Comparison of ENCODE assay signal across 1 cellular context in genomic region chr3:136819784-136820640, GRCh38.
TF ChIP-seq lines count a peak whose summit lies in the region.

No MANE protein-coding gene starts in this region.

TF ChIP-seq in HepG2, 621 proteins besides CTCF, POLR2A, EP300 and RAD21 (continued from another document and continues in another):
- TF ChIP-seq PLSCR1 (CRISPR knock-in tag; IDR thresholded peaks at IDR 0.05; ENCODE audit: borderline replicate concordance) (peak; percentile 47; the same call in 1 of the 2 replicates), TFDP1 (CRISPR knock-in tag; IDR thresholded peaks at IDR 0.05; ENCODE audit: borderline replicate concordance) (peak; percentile 56; the same call in 1 of the 2 replicates), SOX5 (CRISPR knock-in tag; IDR thresholded peaks at IDR 0.05; ENCODE audit: borderline replicate concordance) (no peak), ZNF703 (CRISPR knock-in tag; IDR thresholded peaks at IDR 0.05; ENCODE audit: borderline replicate concordance) (0 out of 2 replicates have a peak, but pooled peaks have one; percentile 19), ZNF18 (CRISPR knock-in tag; IDR thresholded peaks at IDR 0.05; ENCODE audit: insufficient replicate concordance) (peak; percentile 11), GABPB1 (CRISPR knock-in tag; IDR thresholded peaks at IDR 0.05) (peak; percentile 60; the same call in 1 of the 2 replicates), ZNF788 (CRISPR knock-in tag; IDR thresholded peaks at IDR 0.05; ENCODE audit: borderline replicate concordance) (no peak), CCDC6 (CRISPR knock-in tag; IDR thresholded peaks at IDR 0.05) (0 out of 2 replicates have a peak, but pooled peaks have one; percentile 45), ZNF644 (CRISPR knock-in tag; IDR thresholded peaks at IDR 0.05; ENCODE audit: low read depth) (0 out of 2 replicates have a peak, but pooled peaks have one; percentile 14), TBX2 (CRISPR knock-in tag; IDR thresholded peaks at IDR 0.05; ENCODE audit: borderline replicate concordance) (peak; percentile 69; the same call in 1 of the 2 replicates), ZMAT3 (CRISPR knock-in tag; conservative IDR thresholded peaks at IDR 0.05) (peak; percentile 86), DNMT3B (CRISPR knock-in tag; conservative IDR thresholded peaks at IDR 0.05) (0 out of 2 replicates have a peak, but pooled peaks have one; percentile 47), ZNF678 (CRISPR knock-in tag; IDR thresholded peaks at IDR 0.05) (peak; percentile 58; the same call in 1 of the 2 replicates), GATAD2A (CRISPR knock-in tag; IDR thresholded peaks at IDR 0.05) (peak; percentile 34; the same call in 1 of the 2 replicates), TARDBP (CRISPR knock-in tag; IDR thresholded peaks at IDR 0.05) (peak; percentile 50; the same call in 1 of the 2 replicates), ZNF382 (CRISPR knock-in tag; IDR thresholded peaks at IDR 0.05; ENCODE audit: borderline replicate concordance) (no peak), AHDC1 (CRISPR knock-in tag; IDR thresholded peaks at IDR 0.05; ENCODE audit: borderline replicate concordance) (no peak), ZBTB26 (CRISPR knock-in tag; IDR thresholded peaks at IDR 0.05; ENCODE audit: borderline replicate concordance) (0 out of 2 replicates have a peak, but pooled peaks have one; percentile 29), ZNF225 (CRISPR knock-in tag; IDR thresholded peaks at IDR 0.05) (peak; percentile 43; the same call in 1 of the 2 replicates), RBAK (CRISPR knock-in tag; IDR thresholded peaks at IDR 0.05) (no peak), YEATS2 (CRISPR knock-in tag; IDR thresholded peaks at IDR 0.05; ENCODE audit: borderline replicate concordance) (peak; percentile 53; the same call in 1 of the 2 replicates), MEF2D (CRISPR knock-in tag; IDR thresholded peaks at IDR 0.05) (peak; percentile 94), PAX8 (CRISPR knock-in tag; IDR thresholded peaks at IDR 0.05; ENCODE audit: borderline replicate concordance) (peak; percentile 20; the same call in 1 of the 2 replicates), ZFX (CRISPR knock-in tag; IDR thresholded peaks at IDR 0.05; ENCODE audit: low read depth) (peak; percentile 65), MAX (IDR thresholded peaks at IDR 0.05) (peak; percentile 64), KMT2A (CRISPR knock-in tag; IDR thresholded peaks at IDR 0.05) (peak; percentile 52; the same call in 1 of the 2 replicates), MXD1 (CRISPR knock-in tag; IDR thresholded peaks at IDR 0.05) (peak; percentile 69; the same call in 1 of the 2 replicates), POGZ (CRISPR knock-in tag; IDR thresholded peaks at IDR 0.05) (peak; percentile 51; the same call in 1 of the 2 replicates), ARNT2 (CRISPR knock-in tag; IDR thresholded peaks at IDR 0.05; ENCODE audit: low read depth) (peak; percentile 65; the same call in 1 of the 2 replicates), EED (CRISPR knock-in tag; IDR thresholded peaks at IDR 0.05) (0 out of 2 replicates have a peak, but pooled peaks have one; percentile 57), ZSCAN12 (CRISPR knock-in tag; IDR thresholded peaks at IDR 0.05) (no peak), DZIP1 (CRISPR knock-in tag; IDR thresholded peaks at IDR 0.05) (0 out of 2 replicates have a peak, but pooled peaks have one; percentile 35), ZGPAT (CRISPR knock-in tag; IDR thresholded peaks at IDR 0.05) (peak; percentile 35; the same call in 1 of the 2 replicates), SNAPC2 (CRISPR knock-in tag; IDR thresholded peaks at IDR 0.05) (0 out of 2 replicates have a peak, but pooled peaks have one; percentile 40), FOXP4 (CRISPR knock-in tag; IDR thresholded peaks at IDR 0.05) (0 out of 2 replicates have a peak, but pooled peaks have one; percentile 24), MXD3 (CRISPR knock-in tag; IDR thresholded peaks at IDR 0.05) (peak; percentile 74; the same call in 1 of the 2 replicates)
